ENCODE assay signal across 19 cellular contexts in genomic region chr2:15763106-15763821, GRCh38.
DNase-seq lines count a peak whose midpoint lies in the region; ATAC-seq and TF ChIP-seq lines count a peak whose summit lies in the region.
"Had no signal": no experiment of that assay in that cellular context is flagged by ENCODE, and none has a peak within 500 bp of the region (broad histone marks: within the 10 kb centered on the region; RNA-seq: fewer than 3 reads in every experiment).

No MANE protein-coding gene starts in this region.

- H3K9me3 Mint-ChIP-seq in nephron progenitor cell: peaks cover 36% of the 10 kb centered on the region
- no peaks in the 10 kb centered on the region for H3K9me3 Mint-ChIP-seq in activated CD4-positive, alpha-beta T cell treated with anti-CD3 and anti-CD28 coated beads, Interleukin-2, amount 10 ng/mL, durations not matched to agents 24 days and 14 days

- intact Hi-C loops in right cardiac atrium (cut with DNase I): no loop called here
- intact Hi-C loops in activated CD4-positive, alpha-beta T cell treated with anti-CD3 and anti-CD28 coated beads, Interleukin-2, amount 10 ng/mL, durations not matched to agents 24 days and 14 days (cut with micrococcal nuclease): no loop called here

- WGBS in right cardiac atrium: 87% methylated on average over 19 of the region's 19 CpGs
- 83 to 89% methylated on average over 7 to 19 of the region's 19 CpGs for WGBS in upper lobe of left lung, 2 donors

- in situ Hi-C loops in SK-MEL-5 (cut with HindIII; ENCODE audit: low pct_unique_long_range_greater_than_20kb, low sequenced_read_pairs): no loop called here

- H3K36me3 Mint-ChIP-seq in nephron progenitor cell (ENCODE audit: low read depth): peaks cover 8% of the 10 kb centered on the region
- H3K36me3 Mint-ChIP-seq in activated CD4-positive, alpha-beta T cell treated with anti-CD3 and anti-CD28 coated beads, Interleukin-2, amount 10 ng/mL, durations not matched to agents 24 days and 14 days (ENCODE audit: low read depth): no peaks in the 10 kb centered on the region
- H3K36me3 Mint-ChIP-seq: CD14-positive monocyte had no signal

- peaks cover 11% of the 10 kb centered on the region for H3K27me3 Mint-ChIP-seq in nephron progenitor cell (ENCODE audit: low read depth, poor library complexity)
- H3K27me3 Mint-ChIP-seq in activated CD4-positive, alpha-beta T cell treated with anti-CD3 and anti-CD28 coated beads, Interleukin-2, amount 10 ng/mL, durations not matched to agents 24 days and 14 days: no peaks in the 10 kb centered on the region

- H3K4me3 Mint-ChIP-seq in nephron progenitor cell: peak overlapping the region; percentile 16
- H3K4me3 Mint-ChIP-seq in activated CD4-positive, alpha-beta T cell treated with anti-CD3 and anti-CD28 coated beads, Interleukin-2, amount 10 ng/mL, durations not matched to agents 24 days and 14 days: no peak overlapping the region
- H3K4me3 Mint-ChIP-seq: CD14-positive monocyte had no signal

- DNase-seq in right atrium auricular region (ENCODE audit: low spot score): peak; percentile 42
- DNase-seq in right cardiac atrium: no peak
- peak; percentile 18 for DNase-seq in SK-MEL-5 (ENCODE audit: low read depth, low spot score)
- no peak for DNase-seq in nephron progenitor cell
- DNase-seq in upper lobe of left lung: peak; percentile 18 to 46
- no peak for DNase-seq in NCI-H748 treated with DMSO at 0.1 percent for 48 hours (lab: John Stamatoyannopoulos, UW)
- no peak for DNase-seq in inferior parietal cortex (ENCODE audit: extremely low spot score)
- no peak for DNase-seq in activated CD4-positive, alpha-beta T cell treated with anti-CD3 and anti-CD28 coated beads, Interleukin-2, amount 10 ng/mL, durations not matched to agents 24 days and 14 days
- DNase-seq: DMS79; HCEC 1CT; KBM-7; MM.1S; NCI-H1048; NCI-H1417 treated with DMSO at 0.1 percent for 48 hours; NCI-H187 treated with DMSO at 0.1 percent for 48 hours; NCI-H446 treated with DMSO at 0.1 percent for 48 hours; NK-92 treated with Interleukin-12 subunit alpha and Interleukin-12 subunit beta, amount 100 ng/mL, for 24 hours had no signal

- no peak overlapping the region for H3K4me3 ChIP-seq in right atrium auricular region
- no peak overlapping the region for H3K4me3 ChIP-seq in right cardiac atrium (ENCODE audit: low read length)
- H3K4me3 ChIP-seq in upper lobe of left lung: no peak overlapping the region

- TF ChIP-seq CTCF in right atrium auricular region (IDR thresholded peaks at IDR 0.05): no peak
- TF ChIP-seq CTCF in nephron progenitor cell (IDR thresholded peaks at IDR 0.05): no peak
- TF ChIP-seq CTCF in upper lobe of left lung (IDR thresholded peaks at IDR 0.05): no peak

- H3K27ac Mint-ChIP-seq in nephron progenitor cell: peak overlapping the region; percentile 23
- no peak overlapping the region for H3K27ac Mint-ChIP-seq in activated CD4-positive, alpha-beta T cell treated with anti-CD3 and anti-CD28 coated beads, Interleukin-2, amount 10 ng/mL, durations not matched to agents 24 days and 14 days

- H3K4me1 ChIP-seq in right atrium auricular region (no peaks in the 10 kb centered on the region), right cardiac atrium (ENCODE audit: control insufficient read depth, insufficient read depth, low read length) (no peaks in the 10 kb centered on the region), upper lobe of left lung (peaks cover 0 to 7% (median 2%) of the 10 kb centered on the region in 4 donors)

- peaks cover 74% of the 10 kb centered on the region for H3K4me1 Mint-ChIP-seq in nephron progenitor cell
- no peaks in the 10 kb centered on the region for H3K4me1 Mint-ChIP-seq in activated CD4-positive, alpha-beta T cell treated with anti-CD3 and anti-CD28 coated beads, Interleukin-2, amount 10 ng/mL, durations not matched to agents 24 days and 14 days
- H3K4me1 Mint-ChIP-seq: CD14-positive monocyte had no signal

- no peaks in the 10 kb centered on the region for H3K27me3 ChIP-seq in right atrium auricular region
- H3K27me3 ChIP-seq in right cardiac atrium (ENCODE audit: control insufficient read depth, insufficient read depth): no peaks in the 10 kb centered on the region
- H3K27me3 ChIP-seq in upper lobe of left lung: no peaks in the 10 kb centered on the region

- TF ChIP-seq EP300 in upper lobe of left lung (IDR thresholded peaks at IDR 0.05): no peak

- no peaks in the 10 kb centered on the region for H3K9me3 ChIP-seq in right atrium auricular region
- H3K9me3 ChIP-seq in right cardiac atrium (ENCODE audit: control insufficient read depth, low read length): no peaks in the 10 kb centered on the region
- no peaks in the 10 kb centered on the region for H3K9me3 ChIP-seq in upper lobe of left lung

- H3K27ac ChIP-seq in right atrium auricular region: no peak overlapping the region
- no peak overlapping the region for H3K27ac ChIP-seq in right cardiac atrium (ENCODE audit: low read length)
- no peak overlapping the region for H3K27ac ChIP-seq in upper lobe of left lung

- TF ChIP-seq POLR2A in upper lobe of left lung (IDR thresholded peaks at IDR 0.05): no peak

- ATAC-seq in right cardiac atrium: no peak
- no peak for ATAC-seq in upper lobe of left lung (ENCODE audit: low FRiP score in 2 of 2)
- ATAC-seq: Panc1 had no signal

- no peaks in the 10 kb centered on the region for H3K36me3 ChIP-seq in right atrium auricular region
- no peaks in the 10 kb centered on the region for H3K36me3 ChIP-seq in upper lobe of left lung

Comparison
In these comparisons a context has a peak if more than half of its experiments do, and no peak if none do; other contexts are left out.
1. DNase-seq: peak in right atrium auricular region (single experiment), SK-MEL-5 (single experiment) and upper lobe of left lung (2 of 2); none in right cardiac atrium (0 of 3), nephron progenitor cell (single experiment), NCI-H748 treated with DMSO at 0.1 percent for 48 hours (single experiment), inferior parietal cortex (single experiment) and activated CD4-positive, alpha-beta T cell treated with anti-CD3 and anti-CD28 coated beads, Interleukin-2, amount 10 ng/mL, durations not matched to agents 24 days and 14 days (single experiment).